In the genomic region with DNA sequence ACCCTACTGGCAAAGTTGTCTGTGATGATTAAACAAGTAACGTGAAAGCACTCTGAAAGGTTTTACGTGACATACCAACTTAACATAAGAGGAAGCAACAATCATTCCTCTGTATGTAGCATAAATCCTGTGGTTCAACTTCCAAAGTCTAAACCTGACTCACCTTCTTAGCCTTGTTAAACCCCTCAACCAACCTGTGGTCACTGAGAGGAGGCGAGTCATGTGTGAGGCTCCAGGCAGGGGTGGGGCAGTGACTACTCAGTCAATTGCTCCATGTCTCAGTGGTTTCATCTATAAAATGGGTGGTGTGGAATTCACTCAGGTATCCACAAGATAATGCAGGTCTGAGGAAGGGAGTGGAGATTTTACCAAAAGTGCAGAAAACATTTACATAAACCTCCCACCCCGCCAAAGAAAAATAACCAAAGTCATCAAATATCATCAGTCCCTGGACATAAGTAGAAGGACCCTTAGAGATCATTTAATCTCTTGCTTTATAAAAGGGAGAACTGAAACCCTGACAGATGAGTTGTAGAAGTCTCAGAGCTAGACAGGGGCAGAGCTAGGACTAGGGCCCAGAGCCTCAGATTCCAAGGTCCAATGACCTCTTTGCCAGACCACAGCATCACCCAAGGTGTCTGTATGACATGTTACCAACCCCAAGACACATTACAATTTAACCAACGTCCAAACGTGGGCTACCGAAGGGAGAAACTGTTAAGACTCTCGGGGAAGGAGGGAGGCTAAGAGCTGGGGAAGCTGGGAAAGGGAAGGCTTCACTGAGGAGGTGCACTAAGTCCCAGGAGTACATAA, we compare ENCODE assay signal across 8 cellular contexts. TPM values are rescaled to one million over a fixed set of nuclear protein-coding genes. Genes with fewer than 3 reads are reported as not detected.
DNase-seq lines count a peak whose midpoint lies in the region; FAIRE-seq and TF ChIP-seq lines count a peak whose summit lies in the region.

No MANE protein-coding gene starts in this region.

- H3K4me3 ChIP-seq in keratinocyte (ENCODE audit: control insufficient read depth in 2 of 3, extremely low read depth in 1 of 3, insufficient read depth in 2 of 3, low read depth in 1 of 3, low read length in 3 of 3) = peak overlapping the region in 1 of 3 experiments; percentile 10
- H3K4me3 ChIP-seq in stomach smooth muscle (ENCODE audit: low read length in 2 of 2) = peak overlapping the region in 1 of 2 donors; percentile 22

- H3K4me2 ChIP-seq in keratinocyte (ENCODE audit: control insufficient read depth, extremely low read depth, insufficient read depth, low read depth, low read length) = peak overlapping the region; percentile 60

- H3K9me3 ChIP-seq in keratinocyte (ENCODE audit: control insufficient read depth, low read depth, low read length) = no peaks in the 10 kb centered on the region
- no peaks in the 10 kb centered on the region for H3K9me3 ChIP-seq in stomach smooth muscle (ENCODE audit: control insufficient read depth in 2 of 2, low read length in 2 of 2)

- no peaks in the 10 kb centered on the region for H3K27me3 ChIP-seq in keratinocyte (ENCODE audit: control insufficient read depth, extremely low read depth, insufficient read depth, low read length)
- H3K27me3 ChIP-seq in stomach smooth muscle (ENCODE audit: control insufficient read depth in 1 of 2, insufficient read depth in 2 of 2, low read length in 2 of 2) = no peaks in the 10 kb centered on the region

- FAIRE-seq in keratinocyte (lab: Jason Lieb, UNC) = peak; percentile 84

- dilution Hi-C loops in keratinocyte (cut with MboI; ENCODE audit: extremely low pct_ligation_motif_present, low sequenced_read_pairs) = no loop called here

- peaks cover 11% of the 10 kb centered on the region for H3K79me2 ChIP-seq in keratinocyte (ENCODE audit: control insufficient read depth, insufficient read depth, low read length)

- no peak for TF ChIP-seq CTCF in keratinocyte (optimal IDR thresholded peaks at IDR 0.05 in 1 of 3, IDR thresholded peaks at IDR 0.05 in 1 of 3, conservative IDR thresholded peaks at IDR 0.05 in 1 of 3; ENCODE audit: extremely low read depth in 1 of 3, insufficient read depth in 2 of 3, low read length in 3 of 3)

- peak overlapping the region; percentile 52 for H3K9ac ChIP-seq in keratinocyte (ENCODE audit: control insufficient read depth, extremely low read depth, insufficient read depth, low read length)
- peak overlapping the region; percentile 1 to 16 for H3K9ac ChIP-seq in stomach smooth muscle (ENCODE audit: low read length in 2 of 2)

- DNase-seq in activated effector memory CD4-positive, alpha-beta T cell treated with anti-CD3 and anti-CD28 coated beads, Interleukin-2, amount 50 U/mL, for 16 hours = peak; percentile 84
- no peak for DNase-seq in activated effector memory CD4-positive, alpha-beta T cell treated with Interleukin-2 at 50 U/mL for 16 hours
- DNase-seq in HT-29 (ENCODE audit: low spot score) (peak; percentile 66), keratinocyte (ENCODE audit: low read depth, low spot score) (peak; percentile 93), Ammon's horn (ENCODE audit: low spot score) (no peak), SHP77 (lab: John Stamatoyannopoulos, UW) (no peak)
- peak; percentile 60 for DNase-seq in activated CD8-positive, alpha-beta memory T cell treated with anti-CD3 and anti-CD28 coated beads for 24 hours

- no peak overlapping the region for H2AFZ ChIP-seq in keratinocyte (ENCODE audit: control insufficient read depth, low read length)

- no peaks in the 10 kb centered on the region for H3K9me1 ChIP-seq in keratinocyte (ENCODE audit: control insufficient read depth, extremely low read depth, insufficient read depth, low read length)

- no peaks in the 10 kb centered on the region for H4K20me1 ChIP-seq in keratinocyte (ENCODE audit: control insufficient read depth, extremely low read depth, insufficient read depth, low read length)

- H3K27ac ChIP-seq in keratinocyte (ENCODE audit: control insufficient read depth, insufficient read depth, low read length) = peak overlapping the region; percentile 100
- no peak overlapping the region for H3K27ac ChIP-seq in stomach smooth muscle (ENCODE audit: low read length)

- H3K36me3 ChIP-seq in keratinocyte (ENCODE audit: control insufficient read depth in 2 of 2, extremely low read depth in 1 of 2, insufficient read depth in 2 of 2, low read length in 2 of 2) (peaks cover 0 to 6% of the 10 kb centered on the region in 2 experiments), stomach smooth muscle (ENCODE audit: control insufficient read depth in 2 of 2, insufficient read depth in 2 of 2, low read length in 2 of 2) (peaks cover 31 to 41% of the 10 kb centered on the region in 2 donors)

- H3K4me1 ChIP-seq in keratinocyte (ENCODE audit: control insufficient read depth, extremely low read depth, insufficient read depth, low read length) (peaks cover 52% of the 10 kb centered on the region), stomach smooth muscle (ENCODE audit: control insufficient read depth, insufficient read depth, low read length) (peaks cover 24% of the 10 kb centered on the region)

RNA-seq across cellular contexts. Expression of a gene that starts 3.7 kb away (rescaled TPM):
- total RNA-seq in HT-29 (2014; rRNA removed; shearing (Covaris generic)) = 47.6 and 52.6 TPM in 2 replicates
- polyA plus RNA-seq in keratinocyte = 65.9 to 151 TPM (median 86.8 TPM) in 3 replicates
- polyA plus RNA-seq in keratinocyte (2011; ENCODE audit: low read depth) = 68.6 TPM
- polyA plus RNA-seq in keratinocyte (2011; cell fraction: cytosol; rRNA removed) = 118 and 127 TPM in 2 replicates
- polyA plus RNA-seq in keratinocyte (2011; cell fraction: nucleus; rRNA removed) = 99.3 and 116 TPM in 2 replicates
- 234 and 283 TPM in 2 replicates for polyA plus RNA-seq in keratinocyte (2012; ENCODE audit: low replicate concordance)
- 57.8 to 120 TPM (median 62.8 TPM) in 3 replicates for polyA minus RNA-seq in keratinocyte
- 93.2 TPM for polyA minus RNA-seq in keratinocyte (2011; cell fraction: cytosol; rRNA and poly(A)+ RNA removed)
- polyA minus RNA-seq in keratinocyte (2011; cell fraction: nucleus; rRNA and poly(A)+ RNA removed) = 30.5 and 40.4 TPM in 2 replicates

Comparison
In these comparisons a context has a peak if more than half of its experiments do, and no peak if none do; other contexts are left out.
1. DNase-seq: peak in activated effector memory CD4-positive, alpha-beta T cell treated with anti-CD3 and anti-CD28 coated beads, Interleukin-2, amount 50 U/mL, for 16 hours (single experiment), HT-29 (single experiment), activated CD8-positive, alpha-beta memory T cell treated with anti-CD3 and anti-CD28 coated beads for 24 hours (single experiment) and keratinocyte (single experiment); none in activated effector memory CD4-positive, alpha-beta T cell treated with Interleukin-2 at 50 U/mL for 16 hours (single experiment), Ammon's horn (single experiment) and SHP77 (0 of 2).